Comparison of ENCODE assay signal across 7 cellular contexts in the genomic region with DNA sequence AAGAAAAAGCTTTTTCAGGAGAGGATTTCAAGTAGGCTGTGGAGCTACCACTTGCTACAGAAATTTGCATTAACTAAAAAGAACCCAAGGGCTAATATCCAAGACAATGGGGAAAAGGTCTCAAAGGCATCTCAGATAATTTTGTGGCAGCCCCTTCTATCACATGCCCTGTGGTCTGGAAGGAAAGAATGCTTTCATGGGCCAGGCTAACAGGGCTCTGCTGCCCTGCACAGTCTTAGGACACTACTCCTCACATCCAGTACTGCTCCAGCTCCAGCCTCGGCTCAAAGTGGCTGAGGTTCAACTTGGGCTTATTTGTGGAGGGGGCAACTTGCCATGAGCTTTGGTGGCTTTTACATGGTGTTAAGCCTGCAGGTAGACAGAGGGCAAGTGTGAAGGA.
"Had no signal": no experiment of that assay in that cellular context is flagged by ENCODE, and none has a peak within 500 bp of the region (broad histone marks: within the 10 kb centered on the region; RNA-seq: fewer than 3 reads in every experiment).

No MANE protein-coding gene starts in this region.

- H3K4me3 ChIP-seq: GM23338, HAP-1 had no signal

- H3K9me3 ChIP-seq: HAP-1 had no signal

- H3K4me3 Mint-ChIP-seq: GM23338, HFFc6, IgD-negative memory B cell had no signal

- H3K4me1 Mint-ChIP-seq: IgD-negative memory B cell had no signal

- H3K36me3 ChIP-seq: HAP-1 had no signal

- H3K4me1 ChIP-seq: HAP-1 had no signal

- H3K4me2 ChIP-seq: GM23338 had no signal

- DNase-seq: H7, HFFc6, KBM-7 had no signal

- H3K27ac Mint-ChIP-seq: GM23338, HFFc6, IgD-negative memory B cell had no signal

- H3K27me3 Mint-ChIP-seq: IgD-negative memory B cell had no signal

- H3K36me3 Mint-ChIP-seq: IgD-negative memory B cell had no signal

- H2AFZ ChIP-seq: GM23338 had no signal

- ATAC-seq: GM23338, HCT116 had no signal
